1 cellular context compared by ENCODE assay signal in the genomic region with DNA sequence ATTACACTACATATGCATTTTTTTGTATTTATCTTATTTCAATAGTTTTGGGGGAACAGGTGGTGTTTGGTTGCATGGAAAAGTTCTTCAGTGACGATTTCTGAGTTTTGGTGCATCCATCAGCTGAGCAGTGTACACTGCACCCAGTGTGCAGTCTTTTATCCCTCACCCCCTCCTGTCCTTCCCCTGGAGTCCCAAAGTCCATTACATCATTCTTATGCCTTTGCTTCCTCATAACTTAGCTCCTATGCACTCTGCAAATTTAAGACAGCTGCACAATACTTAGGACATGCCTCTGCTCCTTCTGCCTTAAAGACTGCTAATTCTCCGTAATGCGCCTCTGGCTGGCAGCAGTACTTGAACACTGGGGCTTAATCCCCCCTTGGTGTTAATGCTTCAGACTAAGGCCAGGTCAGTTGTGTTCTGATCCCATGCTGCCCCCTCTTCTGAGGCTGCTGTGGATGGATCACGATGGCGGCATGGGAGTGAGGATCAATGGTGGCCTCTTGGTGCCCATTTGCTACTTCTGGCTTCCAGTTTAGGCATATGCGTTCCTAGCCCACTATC.
TF ChIP-seq lines count a peak whose summit lies in the region.

No MANE protein-coding gene starts in this region.

TF ChIP-seq in HepG2, 621 proteins besides CTCF, POLR2A, EP300 and RAD21 (continued from another document):
- TF ChIP-seq, protein P1, sequence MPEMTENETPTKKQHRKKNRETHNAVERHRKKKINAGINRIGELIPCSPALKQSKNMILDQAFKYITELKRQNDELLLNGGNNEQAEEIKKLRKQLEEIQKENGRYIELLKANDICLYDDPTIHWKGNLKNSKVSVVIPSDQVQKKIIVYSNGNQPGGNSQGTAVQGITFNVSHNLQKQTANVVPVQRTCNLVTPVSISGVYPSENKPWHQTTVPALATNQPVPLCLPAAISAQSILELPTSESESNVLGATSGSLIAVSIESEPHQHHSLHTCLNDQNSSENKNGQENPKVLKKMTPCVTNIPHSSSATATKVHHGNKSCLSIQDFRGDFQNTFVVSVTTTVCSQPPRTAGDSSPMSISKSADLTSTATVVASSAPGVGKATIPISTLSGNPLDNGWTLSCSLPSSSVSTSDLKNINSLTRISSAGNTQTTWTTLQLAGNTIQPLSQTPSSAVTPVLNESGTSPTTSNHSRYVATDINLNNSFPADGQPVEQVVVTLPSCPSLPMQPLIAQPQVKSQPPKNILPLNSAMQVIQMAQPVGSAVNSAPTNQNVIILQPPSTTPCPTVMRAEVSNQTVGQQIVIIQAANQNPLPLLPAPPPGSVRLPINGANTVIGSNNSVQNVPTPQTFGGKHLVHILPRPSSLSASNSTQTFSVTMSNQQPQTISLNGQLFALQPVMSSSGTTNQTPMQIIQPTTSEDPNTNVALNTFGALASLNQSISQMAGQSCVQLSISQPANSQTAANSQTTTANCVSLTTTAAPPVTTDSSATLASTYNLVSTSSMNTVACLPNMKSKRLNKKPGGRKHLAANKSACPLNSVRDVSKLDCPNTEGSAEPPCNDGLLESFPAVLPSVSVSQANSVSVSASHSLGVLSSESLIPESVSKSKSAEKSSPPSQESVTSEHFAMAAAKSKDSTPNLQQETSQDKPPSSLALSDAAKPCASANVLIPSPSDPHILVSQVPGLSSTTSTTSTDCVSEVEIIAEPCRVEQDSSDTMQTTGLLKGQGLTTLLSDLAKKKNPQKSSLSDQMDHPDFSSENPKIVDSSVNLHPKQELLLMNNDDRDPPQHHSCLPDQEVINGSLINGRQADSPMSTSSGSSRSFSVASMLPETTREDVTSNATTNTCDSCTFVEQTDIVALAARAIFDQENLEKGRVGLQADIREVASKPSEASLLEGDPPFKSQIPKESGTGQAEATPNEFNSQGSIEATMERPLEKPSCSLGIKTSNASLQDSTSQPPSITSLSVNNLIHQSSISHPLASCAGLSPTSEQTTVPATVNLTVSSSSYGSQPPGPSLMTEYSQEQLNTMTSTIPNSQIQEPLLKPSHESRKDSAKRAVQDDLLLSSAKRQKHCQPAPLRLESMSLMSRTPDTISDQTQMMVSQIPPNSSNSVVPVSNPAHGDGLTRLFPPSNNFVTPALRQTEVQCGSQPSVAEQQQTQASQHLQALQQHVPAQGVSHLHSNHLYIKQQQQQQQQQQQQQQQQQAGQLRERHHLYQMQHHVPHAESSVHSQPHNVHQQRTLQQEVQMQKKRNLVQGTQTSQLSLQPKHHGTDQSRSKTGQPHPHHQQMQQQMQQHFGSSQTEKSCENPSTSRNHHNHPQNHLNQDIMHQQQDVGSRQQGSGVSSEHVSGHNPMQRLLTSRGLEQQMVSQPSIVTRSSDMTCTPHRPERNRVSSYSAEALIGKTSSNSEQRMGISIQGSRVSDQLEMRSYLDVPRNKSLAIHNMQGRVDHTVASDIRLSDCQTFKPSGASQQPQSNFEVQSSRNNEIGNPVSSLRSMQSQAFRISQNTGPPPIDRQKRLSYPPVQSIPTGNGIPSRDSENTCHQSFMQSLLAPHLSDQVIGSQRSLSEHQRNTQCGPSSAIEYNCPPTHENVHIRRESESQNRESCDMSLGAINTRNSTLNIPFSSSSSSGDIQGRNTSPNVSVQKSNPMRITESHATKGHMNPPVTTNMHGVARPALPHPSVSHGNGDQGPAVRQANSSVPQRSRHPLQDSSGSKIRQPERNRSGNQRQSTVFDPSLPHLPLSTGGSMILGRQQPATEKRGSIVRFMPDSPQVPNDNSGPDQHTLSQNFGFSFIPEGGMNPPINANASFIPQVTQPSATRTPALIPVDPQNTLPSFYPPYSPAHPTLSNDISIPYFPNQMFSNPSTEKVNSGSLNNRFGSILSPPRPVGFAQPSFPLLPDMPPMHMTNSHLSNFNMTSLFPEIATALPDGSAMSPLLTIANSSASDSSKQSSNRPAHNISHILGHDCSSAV (CRISPR knock-in tag; IDR thresholded peaks at IDR 0.05; ENCODE audit: borderline replicate concordance): no peak
- TF ChIP-seq CEBPG (CRISPR knock-in tag; IDR thresholded peaks at IDR 0.05) (peak; percentile 31; the same call in 1 of the 2 replicates), ATF7 (IDR thresholded peaks at IDR 0.05) (peak; percentile 84), ATF7 (CRISPR knock-in tag; IDR thresholded peaks at IDR 0.05) (no peak), HDAC2 (CRISPR knock-in tag; IDR thresholded peaks at IDR 0.05) (peak; percentile 31; the same call in 1 of the 2 replicates), ZKSCAN8 (CRISPR knock-in tag; IDR thresholded peaks at IDR 0.05; ENCODE audit: borderline replicate concordance) (no peak), ZMYM4 (CRISPR knock-in tag; IDR thresholded peaks at IDR 0.05) (no peak), RBM22 (optimal IDR thresholded peaks at IDR 0.05; ENCODE audit: low read length) (peak; percentile 14), ELF3 (CRISPR knock-in tag; IDR thresholded peaks at IDR 0.05) (peak; percentile 66; the same call in 1 of the 2 replicates), ZNF292 (CRISPR knock-in tag; IDR thresholded peaks at IDR 0.05; ENCODE audit: borderline replicate concordance, low read depth) (0 out of 2 replicates have a peak, but pooled peaks have one; percentile 14), KDM1A (CRISPR knock-in tag; IDR thresholded peaks at IDR 0.05) (no peak), ZNF550 (CRISPR knock-in tag; IDR thresholded peaks at IDR 0.05; ENCODE audit: borderline replicate concordance) (0 out of 2 replicates have a peak, but pooled peaks have one; percentile 25)
- TF ChIP-seq, protein P2, sequence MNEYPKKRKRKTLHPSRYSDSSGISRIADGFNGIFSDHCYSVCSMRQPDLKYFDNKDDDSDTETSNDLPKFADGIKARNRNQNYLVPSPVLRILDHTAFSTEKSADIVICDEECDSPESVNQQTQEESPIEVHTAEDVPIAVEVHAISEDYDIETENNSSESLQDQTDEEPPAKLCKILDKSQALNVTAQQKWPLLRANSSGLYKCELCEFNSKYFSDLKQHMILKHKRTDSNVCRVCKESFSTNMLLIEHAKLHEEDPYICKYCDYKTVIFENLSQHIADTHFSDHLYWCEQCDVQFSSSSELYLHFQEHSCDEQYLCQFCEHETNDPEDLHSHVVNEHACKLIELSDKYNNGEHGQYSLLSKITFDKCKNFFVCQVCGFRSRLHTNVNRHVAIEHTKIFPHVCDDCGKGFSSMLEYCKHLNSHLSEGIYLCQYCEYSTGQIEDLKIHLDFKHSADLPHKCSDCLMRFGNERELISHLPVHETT (CRISPR knock-in tag; conservative IDR thresholded peaks at IDR 0.05): no peak
